Comparison of ENCODE assay signal across 8 cellular contexts in the genomic region with DNA sequence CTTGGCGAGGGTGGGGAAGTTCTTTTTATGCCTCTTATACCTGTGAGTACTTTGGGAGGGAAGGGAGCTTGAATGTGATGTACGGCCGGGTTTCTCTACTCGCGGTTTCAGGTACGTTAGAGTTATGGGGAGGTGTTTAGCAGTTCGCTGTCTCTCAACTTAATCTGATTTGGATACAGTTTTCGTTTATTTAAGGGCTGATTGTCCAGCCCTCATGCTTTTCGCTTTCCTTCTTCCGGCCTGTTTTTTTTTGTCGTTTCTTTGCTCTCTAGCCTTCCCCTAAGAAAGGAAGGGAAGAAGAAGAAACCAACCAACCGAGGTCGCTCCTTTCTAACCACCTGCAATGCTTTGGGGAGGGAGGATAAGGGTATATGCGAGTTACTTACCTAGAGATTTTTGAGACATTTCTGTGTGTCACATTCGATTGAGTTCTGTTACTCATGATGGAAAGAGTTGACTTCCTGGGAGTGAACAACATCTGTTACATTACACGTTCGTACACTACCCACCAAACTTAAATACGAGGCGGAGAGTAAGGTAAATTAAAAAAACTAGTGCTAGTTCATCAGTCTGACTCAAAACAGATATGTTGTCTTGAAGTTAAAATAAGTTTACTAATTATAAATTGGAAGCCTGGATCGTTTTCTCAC. TPM values are rescaled to one million over a fixed set of nuclear protein-coding genes. Genes with fewer than 3 reads are reported as not detected.
A peak's percentile ranks its signal among the peaks of the same experiment; 100 is the strongest.
DNase-seq lines count a peak whose midpoint lies in the region; FAIRE-seq and TF ChIP-seq lines count a peak whose summit lies in the region.

No MANE protein-coding gene starts in this region.

- H3K27me3 ChIP-seq in AG04450 (ENCODE audit: control insufficient read depth, insufficient read depth, low read length) (no peaks in the 10 kb centered on the region), MM.1S (replicated peaks; ENCODE audit: insufficient read depth, low read length) (no peaks in the 10 kb centered on the region), breast epithelium (no peaks in the 10 kb centered on the region)

- POLR2A ChIA-PET in AG04450 (lab: Yijun Ruan, JAX): interaction anchor here (0.7 to 2.6 kb wide), 9 partner anchors 9 to 1225 kb away, joined by 3 to 13 read pairs (median 4); partner anchors contain the start of genes C2orf15 and PDCL3

- H3K4me2 ChIP-seq in MM.1S (ENCODE audit: low read depth, low read length): peak overlapping the region; percentile 99

- H3K9me2 ChIP-seq in MM.1S (replicated peaks; ENCODE audit: insufficient read depth, low read length): no peaks in the 10 kb centered on the region

- H3K36me3 ChIP-seq in MM.1S (replicated peaks; ENCODE audit: insufficient read depth, low read length): 0 out of 2 replicates have a peak, but pooled peaks cover 1% of the 10 kb centered on the region
- H3K36me3 ChIP-seq in breast epithelium: no peaks in the 10 kb centered on the region

- H3K4me1 ChIP-seq in MM.1S (ENCODE audit: low read length): no peaks in the 10 kb centered on the region
- peaks cover 0 to 14% of the 10 kb centered on the region in 2 donors for H3K4me1 ChIP-seq in breast epithelium

- peak overlapping the region; percentile 46 for H2AFZ ChIP-seq in MM.1S (ENCODE audit: low read length)

- intact Hi-C loops in breast epithelium (cut with DNase I; ENCODE audit: low total_unique reads): no loop called here

- peaks cover 24% of the 10 kb centered on the region for H3F3A ChIP-seq in MM.1S (ENCODE audit: insufficient read depth, low read length)

- H3K27ac ChIP-seq in AG04450 (ENCODE audit: low read depth, low read length): peak overlapping the region; percentile 86
- H3K27ac ChIP-seq in MM.1S (ENCODE audit: low read length): peak overlapping the region; percentile 90
- peak overlapping the region; percentile 74 to 90 for H3K27ac ChIP-seq in breast epithelium

- peaks cover 87% of the 10 kb centered on the region for H3K79me2 ChIP-seq in MM.1S (ENCODE audit: low read length)

- TF ChIP-seq POLR2A in GM12892 (IDR thresholded peaks at IDR 0.05; ENCODE audit: low read depth, low read length): no peak
- TF ChIP-seq POLR2A in breast epithelium (IDR thresholded peaks at IDR 0.05): no peak

- H3K4me3 ChIP-seq in AG04450 (ENCODE audit: low read depth, low read length): peak overlapping the region; percentile 89
- peak overlapping the region; percentile 96 for H3K4me3 ChIP-seq in MM.1S (ENCODE audit: low read length)
- peak overlapping the region; percentile 80 to 93 (median 85) for H3K4me3 ChIP-seq in breast epithelium

- CTCF ChIA-PET in AG04450 (lab: Charles Lee): interaction anchor here (0.6 to 2.8 kb wide), 19 partner anchors 7 to 1271 kb away, joined by 3 to 25 read pairs (median 4); partner anchors contain the start of genes LYG2, MITD1, MRPL30 and REV1

- H3K9ac ChIP-seq in MM.1S (ENCODE audit: low read length): peak overlapping the region; percentile 93

- H4K20me1 ChIP-seq in MM.1S (ENCODE audit: insufficient read depth, low read length): peaks cover 23% of the 10 kb centered on the region

- H3K9me3 ChIP-seq in AG04450 (ENCODE audit: control insufficient read depth, insufficient read depth, low read length): no peaks in the 10 kb centered on the region; the same call in 1 of the 2 replicates
- no peaks in the 10 kb centered on the region for H3K9me3 ChIP-seq in MM.1S (replicated peaks; ENCODE audit: insufficient read depth, low read length)
- no peaks in the 10 kb centered on the region for H3K9me3 ChIP-seq in breast epithelium

- peak; percentile 50 for FAIRE-seq in GM12892 (lab: Jason Lieb, UNC)

- TF ChIP-seq CTCF in AG04450 (IDR thresholded peaks at IDR 0.05; ENCODE audit: low read depth, low read length) (no peak), MM.1S (IDR thresholded peaks at IDR 0.05; ENCODE audit: low read length) (no peak), breast epithelium (IDR thresholded peaks at IDR 0.05) (no peak)

- DNase-seq in AG04450 (ENCODE audit: low read depth, low spot score) (no peak), GM12892 (ENCODE audit: insufficient read length) (no peak), MM.1S (peak; percentile 40), breast epithelium (ENCODE audit: low spot score in 2 of 2) (no peak), medulla oblongata (ENCODE audit: extremely low spot score) (peak; percentile 6), middle frontal gyrus (ENCODE audit: extremely low spot score, low spot score) (no peak), hippocampal formation (lab: John Stamatoyannopoulos, UW) (no peak)
- no peak for DNase-seq in stimulated activated CD8-positive, alpha-beta memory T cell treated with anti-CD3 and anti-CD28 coated beads, Interleukin-4, amount 100 ng/mL, for 48 hours

RNA-seq across cellular contexts. Expression of gene EIF5B, which starts 0.9 kb away (rescaled TPM):
- polyA plus RNA-seq in AG04450 (2011; rRNA removed): 18.7 and 25.2 TPM in 2 replicates
- polyA minus RNA-seq in AG04450 (2011; rRNA and poly(A)+ RNA removed): 25.4 and 30.2 TPM in 2 replicates
- 48.9 TPM for polyA plus RNA-seq in GM12892 (2012; ENCODE audit: missing spikeins)
- 10 to 100 TPM; 32.5 to 53.7 (median 42.3) TPM for total RNA-seq in breast epithelium

RNA-seq across cellular contexts. Expression of gene TXNDC9, which starts 1.9 kb away (rescaled TPM):
- polyA plus RNA-seq in AG04450 (2011; rRNA removed): 42.2 and 59.7 TPM in 2 replicates
- polyA minus RNA-seq in AG04450 (2011; rRNA and poly(A)+ RNA removed): 19.7 and 23.5 TPM in 2 replicates
- polyA plus RNA-seq in GM12892 (2012; ENCODE audit: missing spikeins): 35.2 TPM
- total RNA-seq in breast epithelium: 10 to 100 TPM; 31.7 to 54.4 (median 47.0) TPM

RNA-seq across cellular contexts. Expression of gene LYG1, which starts 37.1 kb away (rescaled TPM):
- 0.52 and 0.86 TPM in 2 replicates for polyA plus RNA-seq in AG04450 (2011; rRNA removed)
- polyA minus RNA-seq in AG04450 (2011; rRNA and poly(A)+ RNA removed): 0.35 TPM in 1 of 2 replicates, not detected in the other
- polyA plus RNA-seq in GM12892 (2012; ENCODE audit: missing spikeins): 1.5 TPM
- 1 to 10 TPM in 2 of 3 donors, under 1 TPM in 1; 0.80 to 4.3 (median 2.2) TPM for total RNA-seq in breast epithelium

Comparison
In these comparisons a context has a peak if more than half of its experiments do, and no peak if none do; other contexts are left out.
1. DNase-seq: peak in MM.1S (single experiment) and medulla oblongata (single experiment); none in AG04450 (single experiment), GM12892 (single experiment), breast epithelium (0 of 2), middle frontal gyrus (single experiment), stimulated activated CD8-positive, alpha-beta memory T cell treated with anti-CD3 and anti-CD28 coated beads, Interleukin-4, amount 100 ng/mL, for 48 hours (single experiment) and hippocampal formation (0 of 2).
2. Peak in every context shown above with its lines, with median percentiles within 50 percentile points of each other: H3K27ac ChIP-seq and H3K4me3 ChIP-seq.